20 cellular contexts compared by ENCODE assay signal in the genomic region with DNA sequence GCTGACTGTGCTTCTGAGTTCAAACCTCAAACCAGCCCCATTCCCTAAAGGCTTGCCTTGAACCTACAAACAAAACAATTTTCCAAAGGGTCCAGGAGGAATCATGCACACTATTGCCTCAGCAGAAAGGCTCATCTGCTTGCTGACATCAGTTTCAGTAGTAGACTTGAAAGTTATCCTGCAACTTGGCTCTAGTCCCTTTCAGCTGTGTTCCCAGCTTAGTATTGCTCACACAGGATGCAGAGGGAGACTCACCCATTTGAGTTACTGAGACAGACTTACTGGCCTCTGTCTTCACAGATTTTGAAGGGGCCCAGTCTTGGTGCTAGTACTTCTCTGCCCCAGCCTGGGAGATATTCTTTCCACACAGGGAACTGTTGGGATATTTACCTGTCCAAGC. TPM values are rescaled to one million over a fixed set of nuclear protein-coding genes. Genes with fewer than 3 reads are reported as not detected.
DNase-seq lines count a peak whose midpoint lies in the region; ATAC-seq and TF ChIP-seq lines count a peak whose summit lies in the region.
"Had no signal": no experiment of that assay in that cellular context is flagged by ENCODE, and none has a peak within 500 bp of the region (broad histone marks: within the 10 kb centered on the region; RNA-seq: fewer than 3 reads in every experiment).

No MANE protein-coding gene starts in this region.

- no peaks in the 10 kb centered on the region for H3K36me3 ChIP-seq in adipocyte (ENCODE audit: control insufficient read depth, insufficient read depth, low read length, severe bottlenecking)
- H3K36me3 ChIP-seq: esophagus squamous epithelium, sigmoid colon, vagina had no signal

- peaks cover 6% of the 10 kb centered on the region for H3K4me1 ChIP-seq in adipocyte (ENCODE audit: control insufficient read depth, insufficient read depth, low read length)
- H3K4me1 ChIP-seq: esophagus squamous epithelium, sigmoid colon, vagina had no signal

- TF ChIP-seq CTCF in AG09319 (IDR thresholded peaks at IDR 0.05; ENCODE audit: low read depth, low read length) (no peak), fibroblast of villous mesenchyme (IDR thresholded peaks at IDR 0.05; ENCODE audit: insufficient read depth, low read depth, low read length) (no peak)

- H3K9ac ChIP-seq in adipocyte (ENCODE audit: low read length), result no peak overlapping the region

- DNase-seq in AG09319 (ENCODE audit: extremely low read depth, low read depth), result peak; percentile 30
- peak; percentile 15 for DNase-seq in adipocyte (ENCODE audit: low read depth)
- peak; percentile 20 for DNase-seq in fibroblast of villous mesenchyme (ENCODE audit: low read depth)
- no peak for DNase-seq in SKM-1 (lab: John Stamatoyannopoulos, UW; ENCODE audit: unreplicated experiment)
- no peak for DNase-seq in SHP77 treated with DMSO at 0.1 percent for 48 hours (lab: John Stamatoyannopoulos, UW)
- DNase-seq: ACHN; activated CD4-positive, alpha-beta memory T cell treated with anti-CD3 and anti-CD28 coated beads for 36 hours; activated T-cell treated with anti-CD3 and anti-CD28 coated beads, Interleukin-2, amount 50 U/mL, for 4 hours; central memory CD4-positive, alpha-beta T cell; COR-L47; effector CD8-positive, alpha-beta T cell; esophagus squamous epithelium; Karpas-422; NCI-H82; occipital lobe; sigmoid colon had no signal

- H3K27me3 ChIP-seq in adipocyte (replicated peaks; ENCODE audit: control insufficient read depth, insufficient read depth, low read length), result no peaks in the 10 kb centered on the region
- H3K27me3 ChIP-seq: esophagus squamous epithelium, sigmoid colon, vagina had no signal

- H3K4me3 ChIP-seq in adipocyte (ENCODE audit: low read length) (no peak overlapping the region), fibroblast of villous mesenchyme (ENCODE audit: low read depth, low read length) (no peak overlapping the region)
- H3K4me3 ChIP-seq: esophagus squamous epithelium, sigmoid colon, vagina had no signal

- peaks cover 16% of the 10 kb centered on the region for H3K9me3 ChIP-seq in adipocyte (ENCODE audit: control insufficient read depth, low read length)

- ATAC-seq in GM21526 (IDR thresholded peaks at IDR 0.05; ENCODE audit: low FRiP score, unreplicated experiment) (peak; percentile 22), HG02970 (IDR thresholded peaks at IDR 0.05; ENCODE audit: low FRiP score, unreplicated experiment) (no peak), HG03159 (IDR thresholded peaks at IDR 0.05; ENCODE audit: unreplicated experiment) (no peak)
- ATAC-seq: activated T-cell treated with anti-CD3 and anti-CD28 coated beads, Interleukin-2, amount 50 U/mL, for 4 hours had no signal

RNA-seq across cellular contexts. Expression of a gene that starts 38.5 kb away (rescaled TPM):
- total RNA-seq in fibroblast of villous mesenchyme, result 29.0 and 29.8 TPM in 2 replicates

Comparison
In these comparisons a context has a peak if more than half of its experiments do, and no peak if none do; other contexts are left out.
1. DNase-seq: peak in AG09319 (single experiment), adipocyte (single experiment) and fibroblast of villous mesenchyme (single experiment); none in SKM-1 (single experiment) and SHP77 treated with DMSO at 0.1 percent for 48 hours (single experiment).